Comparison of ENCODE assay signal across 21 cellular contexts in the genomic region with DNA sequence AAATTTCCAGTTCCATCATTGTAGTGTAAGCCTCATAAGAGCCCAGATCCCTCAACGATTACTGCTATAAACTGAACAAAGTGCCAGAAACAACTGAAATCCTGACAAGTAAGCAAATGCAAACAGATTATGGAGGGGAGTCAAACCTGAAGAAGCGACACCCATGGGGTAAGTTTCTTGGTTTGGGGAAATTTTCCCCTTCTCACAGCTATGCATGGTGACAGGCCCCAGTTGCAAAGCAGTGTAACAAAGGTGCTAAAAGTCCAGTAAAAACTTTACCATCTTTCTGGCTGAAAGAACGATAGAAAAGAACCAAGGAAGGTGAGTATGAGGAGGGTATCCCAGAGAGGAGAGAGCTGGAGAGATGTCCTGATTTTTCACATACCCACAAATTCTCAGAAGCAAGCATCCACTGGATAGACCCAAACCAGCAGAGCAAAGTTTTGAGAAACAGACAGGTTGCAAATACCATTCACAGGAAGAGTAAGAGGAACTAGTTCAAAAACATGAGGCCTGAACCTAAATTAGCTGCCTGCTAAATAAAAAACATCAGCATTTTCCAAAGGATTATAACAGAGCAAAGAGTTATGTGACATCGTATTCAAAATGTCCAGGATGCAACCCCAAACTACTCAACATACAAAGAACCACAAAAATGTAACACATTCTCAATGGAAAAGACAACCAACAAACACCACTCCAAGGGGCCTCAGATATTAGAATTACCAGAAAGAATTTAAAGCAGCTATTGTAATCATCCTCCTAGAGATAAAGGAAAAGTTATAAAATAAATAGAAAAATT. TPM values are rescaled to one million over a fixed set of nuclear protein-coding genes. Genes with fewer than 3 reads are reported as not detected.
A peak's percentile ranks its signal among the peaks of the same experiment; 100 is the strongest.
DNase-seq lines count a peak whose midpoint lies in the region; ATAC-seq, FAIRE-seq and TF ChIP-seq lines count a peak whose summit lies in the region.
"Had no signal": no experiment of that assay in that cellular context is flagged by ENCODE, and none has a peak within 500 bp of the region (broad histone marks: within the 10 kb centered on the region; RNA-seq: fewer than 3 reads in every experiment).

No MANE protein-coding gene starts in this region.

- H3K9me2 ChIP-seq in GM23338 (ENCODE audit: insufficient read depth) = no peaks in the 10 kb centered on the region

- H4K20me1 ChIP-seq in GM23338 (replicated peaks; ENCODE audit: insufficient read depth) = no peaks in the 10 kb centered on the region

- peaks cover 80% of the 10 kb centered on the region for H3K36me3 Mint-ChIP-seq in CD4-positive, alpha-beta T cell (ENCODE audit: low read depth)
- peaks cover 36% of the 10 kb centered on the region for H3K36me3 Mint-ChIP-seq in activated T-helper 1 cell treated with anti-CD3 and anti-CD28 coated beads, Interleukin-12 subunit alpha, Interleukin-12 subunit beta, Interleukin-2, Interleukin-4 antibody, amounts not matched to agents 30 ng/mL and 10 ng/mL and 1 ng/mL, durations not matched to agents 14 hours and 24 hours and 36 hours (ENCODE audit: low read depth)
- H3K36me3 Mint-ChIP-seq in naive B cell (peaks cover 18 to 30% of the 10 kb centered on the region in 2 donors), GM23338 (ENCODE audit: low read depth) (peaks cover 41% of the 10 kb centered on the region)
- H3K36me3 Mint-ChIP-seq in activated naive CD8-positive, alpha-beta T cell treated with anti-CD3 and anti-CD28 coated beads, Interleukin-2, amount 50 U/mL, for 24 hours (ENCODE audit: low read depth) = peaks cover 35% of the 10 kb centered on the region

- peak overlapping the region; percentile 4 for H3K27ac Mint-ChIP-seq in CD4-positive, alpha-beta T cell
- H3K27ac Mint-ChIP-seq in activated T-helper 1 cell treated with anti-CD3 and anti-CD28 coated beads, Interleukin-12 subunit alpha, Interleukin-12 subunit beta, Interleukin-2, Interleukin-4 antibody, amounts not matched to agents 30 ng/mL and 10 ng/mL and 1 ng/mL, durations not matched to agents 14 hours and 24 hours and 36 hours = peak overlapping the region; percentile 8
- H3K27ac Mint-ChIP-seq in naive B cell = peak overlapping the region; percentile 79 to 98 (median 86)
- H3K27ac Mint-ChIP-seq in GM23338 = no peak overlapping the region
- H3K27ac Mint-ChIP-seq in activated naive CD8-positive, alpha-beta T cell treated with anti-CD3 and anti-CD28 coated beads, Interleukin-2, amount 50 U/mL, for 24 hours = no peak overlapping the region
- H3K27ac Mint-ChIP-seq: activated CD4-positive, alpha-beta T cell treated with anti-CD3 and anti-CD28 coated beads, Interleukin-2, amount 10 ng/mL, durations not matched to agents 24 days and 14 days; activated naive CD4-positive, alpha-beta T cell treated with anti-CD3 and anti-CD28 coated beads, Interleukin-2, amount 50 U/mL, for 72 hours had no signal

- H3K4me3 Mint-ChIP-seq in CD4-positive, alpha-beta T cell = no peak overlapping the region
- H3K4me3 Mint-ChIP-seq in activated T-helper 1 cell treated with anti-CD3 and anti-CD28 coated beads, Interleukin-12 subunit alpha, Interleukin-12 subunit beta, Interleukin-2, Interleukin-4 antibody, amounts not matched to agents 30 ng/mL and 10 ng/mL and 1 ng/mL, durations not matched to agents 14 hours and 24 hours and 36 hours = no peak overlapping the region
- H3K4me3 Mint-ChIP-seq in naive B cell (peak overlapping the region; percentile 5 to 80 (median 56)), GM23338 (no peak overlapping the region)
- H3K4me3 Mint-ChIP-seq in activated naive CD8-positive, alpha-beta T cell treated with anti-CD3 and anti-CD28 coated beads, Interleukin-2, amount 50 U/mL, for 24 hours = no peak overlapping the region
- H3K4me3 Mint-ChIP-seq: activated CD4-positive, alpha-beta T cell treated with anti-CD3 and anti-CD28 coated beads, Interleukin-2, amount 10 ng/mL, durations not matched to agents 24 days and 14 days had no signal

- no peaks in the 10 kb centered on the region for H3K9me3 Mint-ChIP-seq in CD4-positive, alpha-beta T cell
- H3K9me3 Mint-ChIP-seq in activated T-helper 1 cell treated with anti-CD3 and anti-CD28 coated beads, Interleukin-12 subunit alpha, Interleukin-12 subunit beta, Interleukin-2, Interleukin-4 antibody, amounts not matched to agents 30 ng/mL and 10 ng/mL and 1 ng/mL, durations not matched to agents 14 hours and 24 hours and 36 hours = no peaks in the 10 kb centered on the region
- H3K9me3 Mint-ChIP-seq in naive B cell (no peaks in the 10 kb centered on the region), GM23338 (no peaks in the 10 kb centered on the region)
- no peaks in the 10 kb centered on the region for H3K9me3 Mint-ChIP-seq in activated naive CD8-positive, alpha-beta T cell treated with anti-CD3 and anti-CD28 coated beads, Interleukin-2, amount 50 U/mL, for 24 hours
- H3K9me3 Mint-ChIP-seq: activated CD4-positive, alpha-beta T cell treated with anti-CD3 and anti-CD28 coated beads, Interleukin-2, amount 10 ng/mL, durations not matched to agents 24 days and 14 days; activated naive CD4-positive, alpha-beta T cell treated with anti-CD3 and anti-CD28 coated beads, Interleukin-2, amount 50 U/mL, for 72 hours had no signal

- peaks cover 35% of the 10 kb centered on the region for H3K4me1 Mint-ChIP-seq in CD4-positive, alpha-beta T cell (ENCODE audit: low read depth)
- H3K4me1 Mint-ChIP-seq in activated T-helper 1 cell treated with anti-CD3 and anti-CD28 coated beads, Interleukin-12 subunit alpha, Interleukin-12 subunit beta, Interleukin-2, Interleukin-4 antibody, amounts not matched to agents 30 ng/mL and 10 ng/mL and 1 ng/mL, durations not matched to agents 14 hours and 24 hours and 36 hours (ENCODE audit: low read depth) = peaks cover 10% of the 10 kb centered on the region
- H3K4me1 Mint-ChIP-seq in naive B cell = peaks cover 36 to 49% (median 39%) of the 10 kb centered on the region in 3 donors
- no peaks in the 10 kb centered on the region for H3K4me1 Mint-ChIP-seq in GM23338
- peaks cover 16% of the 10 kb centered on the region for H3K4me1 Mint-ChIP-seq in activated naive CD8-positive, alpha-beta T cell treated with anti-CD3 and anti-CD28 coated beads, Interleukin-2, amount 50 U/mL, for 24 hours

- FAIRE-seq in GM12892 (lab: Jason Lieb, UNC) = peak; percentile 5
- FAIRE-seq: G401.6, urothelium cell line had no signal

- H3K9me3 ChIP-seq in CD4-positive, alpha-beta T cell (ENCODE audit: control insufficient read depth, low read length) = no peaks in the 10 kb centered on the region
- no peaks in the 10 kb centered on the region for H3K9me3 ChIP-seq in upper lobe of right lung
- H3K9me3 ChIP-seq: sigmoid colon had no signal

- no peaks in the 10 kb centered on the region for H3K4me1 ChIP-seq in GM23338 (ENCODE audit: insufficient read depth)
- H3K4me1 ChIP-seq in upper lobe of right lung = no peaks in the 10 kb centered on the region

- TF ChIP-seq CTCF in CD4-positive, alpha-beta T cell (IDR thresholded peaks at IDR 0.05) = no peak
- TF ChIP-seq CTCF in GM23338 (conservative IDR thresholded peaks at IDR 0.05; ENCODE audit: low read depth in 2 of 2) = no peak
- TF ChIP-seq CTCF in upper lobe of right lung (IDR thresholded peaks at IDR 0.05) = no peak

- no peaks in the 10 kb centered on the region for H3F3A ChIP-seq in GM23338 (replicated peaks; ENCODE audit: low read depth)

- DNase-seq in CD4-positive, alpha-beta T cell = no peak
- DNase-seq in GM12892 (ENCODE audit: insufficient read length) (no peak), naive B cell (no peak), GM23338 (ENCODE audit: low spot score) (no peak), COR-L47 (lab: John Stamatoyannopoulos, UW) (no peak), upper lobe of right lung (no peak)
- no peak for DNase-seq in activated T-helper 1 cell treated with anti-CD3 and anti-CD28 coated beads, Interleukin-12 subunit alpha, Interleukin-12 subunit beta, Interleukin-2, Interleukin-4 antibody, amounts not matched to agents 30 ng/mL and 10 ng/mL and 1 ng/mL, durations not matched to agents 14 hours and 24 hours and 36 hours (ENCODE audit: low spot score)
- no peak for DNase-seq in activated naive CD8-positive, alpha-beta T cell treated with anti-CD3 and anti-CD28 coated beads, Interleukin-2, amount 50 U/mL, for 24 hours
- DNase-seq: activated CD4-positive, alpha-beta T cell treated with anti-CD3 and anti-CD28 coated beads, Interleukin-2, amount 10 ng/mL, durations not matched to agents 24 days and 14 days; activated T-cell treated with anti-CD3 and anti-CD28 coated beads for 4 hours; dorsolateral prefrontal cortex; NCI-H1105 treated with DMSO at 0.1 percent for 48 hours; NCI-H774; sigmoid colon; stimulated activated CD4-positive, alpha-beta T cell treated with anti-CD3 and anti-CD28 coated beads, Interleukin-2, amount 100 ng/mL, for 24 hours had no signal

- peaks cover 5% of the 10 kb centered on the region; the same call in 1 of the 2 replicates for H3K36me3 ChIP-seq in GM23338 (ENCODE audit: insufficient read depth)
- H3K36me3 ChIP-seq in upper lobe of right lung = peaks cover 42% of the 10 kb centered on the region

- H3K4me3 ChIP-seq in GM23338 (no peak overlapping the region), upper lobe of right lung (no peak overlapping the region)
- H3K4me3 ChIP-seq: dorsolateral prefrontal cortex, sigmoid colon, SK-N-MC had no signal

- no peaks in the 10 kb centered on the region for H3K27me3 Mint-ChIP-seq in CD4-positive, alpha-beta T cell
- no peaks in the 10 kb centered on the region for H3K27me3 Mint-ChIP-seq in activated T-helper 1 cell treated with anti-CD3 and anti-CD28 coated beads, Interleukin-12 subunit alpha, Interleukin-12 subunit beta, Interleukin-2, Interleukin-4 antibody, amounts not matched to agents 30 ng/mL and 10 ng/mL and 1 ng/mL, durations not matched to agents 14 hours and 24 hours and 36 hours (ENCODE audit: insufficient read depth)
- H3K27me3 Mint-ChIP-seq in naive B cell = no peaks in the 10 kb centered on the region
- H3K27me3 Mint-ChIP-seq in GM23338 (ENCODE audit: insufficient read depth, low read depth, poor library complexity) = peaks cover 1% of the 10 kb centered on the region
- H3K27me3 Mint-ChIP-seq in activated naive CD8-positive, alpha-beta T cell treated with anti-CD3 and anti-CD28 coated beads, Interleukin-2, amount 50 U/mL, for 24 hours = no peaks in the 10 kb centered on the region
- H3K27me3 Mint-ChIP-seq: activated CD4-positive, alpha-beta T cell treated with anti-CD3 and anti-CD28 coated beads, Interleukin-2, amount 10 ng/mL, durations not matched to agents 24 days and 14 days had no signal

- CTCF ChIA-PET in CD4-positive, alpha-beta T cell (lab: Charles Lee) = no interaction called here

- intact Hi-C loops in CD4-positive, alpha-beta T cell (cut with DNase I, micrococcal nuclease) = loop anchor here in 1 of 2 experiments (5.0 kb wide), 1 partner anchor 48 kb away; no protein-coding TSS in a partner anchor
- intact Hi-C loops in activated T-helper 1 cell treated with anti-CD3 and anti-CD28 coated beads, Interleukin-12 subunit alpha, Interleukin-12 subunit beta, Interleukin-2, Interleukin-4 antibody, amounts not matched to agents 30 ng/mL and 10 ng/mL and 1 ng/mL, durations not matched to agents 14 hours and 24 hours and 36 hours (cut with micrococcal nuclease) = no loop called here
- intact Hi-C loops in upper lobe of right lung (cut with DNase I) = no loop called here

- POLR2A ChIA-PET in CD4-positive, alpha-beta T cell (lab: Charles Lee) = no interaction called here

- no peak overlapping the region for H2AFZ ChIP-seq in GM23338

- ATAC-seq in CD4-positive, alpha-beta T cell (ENCODE audit: poor library complexity) = no peak
- ATAC-seq in naive B cell (ENCODE audit: low read depth in 2 of 2) (peak; percentile 49 to 67), GM23338 (no peak), upper lobe of right lung (no peak)
- ATAC-seq in activated naive CD8-positive, alpha-beta T cell treated with anti-CD3 and anti-CD28 coated beads, Interleukin-2, amount 50 U/mL, for 24 hours = no peak
- ATAC-seq: activated naive CD4-positive, alpha-beta T cell treated with anti-CD3 and anti-CD28 coated beads, Interleukin-2, amount 50 U/mL, for 72 hours; esophagus mucosa; Panc1 had no signal

- no peak for TF ChIP-seq POLR2A in GM12892 (IDR thresholded peaks at IDR 0.05; ENCODE audit: low read depth, low read length)

- H3K27me3 ChIP-seq in CD4-positive, alpha-beta T cell (ENCODE audit: control insufficient read depth, insufficient read depth, low read length) = no peaks in the 10 kb centered on the region
- no peaks in the 10 kb centered on the region for H3K27me3 ChIP-seq in GM23338 (ENCODE audit: insufficient read depth)
- H3K27me3 ChIP-seq in upper lobe of right lung = no peaks in the 10 kb centered on the region
- H3K27me3 ChIP-seq: dorsolateral prefrontal cortex, sigmoid colon had no signal

- H3K79me2 ChIP-seq in GM23338 (replicated peaks; ENCODE audit: insufficient read depth) = 0 out of 2 replicates have a peak, but pooled peaks cover 4% of the 10 kb centered on the region

- H3K27ac ChIP-seq in CD4-positive, alpha-beta T cell (ENCODE audit: low read depth, low read length) = no peak overlapping the region
- H3K27ac ChIP-seq in GM23338 (ENCODE audit: low read depth) (no peak overlapping the region), upper lobe of right lung (no peak overlapping the region)
- H3K27ac ChIP-seq: dorsolateral prefrontal cortex, SK-N-MC had no signal

- no peak overlapping the region for H3K4me2 ChIP-seq in GM23338

RNA-seq across cellular contexts. Expression of gene SCYL3, which starts 14.5 kb away (rescaled TPM):
- total RNA-seq in CD4-positive, alpha-beta T cell = 1 to 10 TPM; 3.5 to 3.6 TPM
- polyA plus RNA-seq in GM12892 (2012; ENCODE audit: missing spikeins) = 6.8 TPM
- 11.8 and 12.3 TPM in 2 replicates for total RNA-seq in activated T-helper 1 cell treated with anti-CD3 and anti-CD28 coated beads, Interleukin-12 subunit alpha, Interleukin-12 subunit beta, Interleukin-2, Interleukin-4 antibody, amounts not matched to agents 30 ng/mL and 10 ng/mL and 1 ng/mL, durations not matched to agents 14 hours and 24 hours and 36 hours
- polyA plus RNA-seq in naive B cell (ENCODE audit: low read depth in 6 of 6) (10 to 100 TPM in 5 of 6 donors, 1 to 10 TPM in 1; 8.8 to 31.0 (median 14.5) TPM), GM23338 (2016; fragmentation: Nextera tagmentation; extraction: Ambion mirVana) (1.8 and 2.2 TPM in 2 replicates)
- total RNA-seq in GM23338 (2014; rRNA removed; shearing (Covaris generic)) = 6.1 and 6.8 TPM in 2 replicates
- total RNA-seq in upper lobe of right lung = 12.0 TPM

Comparison
In these comparisons a context has a peak if more than half of its experiments do, and no peak if none do; other contexts are left out.
1. ATAC-seq: peak in naive B cell (2 of 2); none in CD4-positive, alpha-beta T cell (single experiment), GM23338 (single experiment), activated naive CD8-positive, alpha-beta T cell treated with anti-CD3 and anti-CD28 coated beads, Interleukin-2, amount 50 U/mL, for 24 hours (single experiment) and upper lobe of right lung (single experiment).
2. H3K27ac Mint-ChIP-seq: peak in CD4-positive, alpha-beta T cell (single experiment), activated T-helper 1 cell treated with anti-CD3 and anti-CD28 coated beads, Interleukin-12 subunit alpha, Interleukin-12 subunit beta, Interleukin-2, Interleukin-4 antibody, amounts not matched to agents 30 ng/mL and 10 ng/mL and 1 ng/mL, durations not matched to agents 14 hours and 24 hours and 36 hours (single experiment) and naive B cell (6 of 6); none in GM23338 (single experiment) and activated naive CD8-positive, alpha-beta T cell treated with anti-CD3 and anti-CD28 coated beads, Interleukin-2, amount 50 U/mL, for 24 hours (single experiment).
3. H3K4me3 Mint-ChIP-seq: peak in naive B cell (8 of 8); none in CD4-positive, alpha-beta T cell (single experiment), activated T-helper 1 cell treated with anti-CD3 and anti-CD28 coated beads, Interleukin-12 subunit alpha, Interleukin-12 subunit beta, Interleukin-2, Interleukin-4 antibody, amounts not matched to agents 30 ng/mL and 10 ng/mL and 1 ng/mL, durations not matched to agents 14 hours and 24 hours and 36 hours (single experiment), GM23338 (single experiment) and activated naive CD8-positive, alpha-beta T cell treated with anti-CD3 and anti-CD28 coated beads, Interleukin-2, amount 50 U/mL, for 24 hours (single experiment).